19 cellular contexts compared by ENCODE assay signal in the genomic region with DNA sequence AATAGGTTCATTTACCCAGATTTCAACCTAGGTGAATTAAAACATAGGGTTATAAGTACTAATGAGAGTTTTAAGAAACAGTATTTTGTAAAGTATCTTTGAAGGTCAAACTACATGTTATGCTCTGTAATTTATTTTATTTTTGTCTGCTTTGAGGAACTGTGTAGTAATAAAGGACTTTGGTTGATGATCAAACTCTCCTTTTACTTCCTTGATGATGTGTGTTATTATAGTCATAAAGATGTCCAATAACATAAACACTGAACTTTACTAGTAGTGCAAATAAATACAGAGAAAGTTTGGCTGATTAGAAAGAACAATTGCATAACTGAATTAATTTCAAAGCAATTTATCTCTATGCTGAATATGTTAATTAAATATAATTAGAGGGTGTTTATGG. TPM values are rescaled to one million over a fixed set of nuclear protein-coding genes. Genes with fewer than 3 reads are reported as not detected.
A peak's percentile ranks its signal among the peaks of the same experiment; 100 is the strongest.
DNase-seq lines count a peak whose midpoint lies in the region; ATAC-seq, FAIRE-seq and TF ChIP-seq lines count a peak whose summit lies in the region.
"Had no signal": no experiment of that assay in that cellular context is flagged by ENCODE, and none has a peak within 500 bp of the region (broad histone marks: within the 10 kb centered on the region; RNA-seq: fewer than 3 reads in every experiment).

No MANE protein-coding gene starts in this region.

- POLR2A ChIA-PET in HCT116 (lab: Charles Lee) = no interaction called here

- no peaks in the 10 kb centered on the region; a peak in 2 of 4 replicates for H3K9me3 ChIP-seq in HCT116 (ENCODE audit: control insufficient read depth in 1 of 2, insufficient read depth in 1 of 2, low read depth in 1 of 2, low read length in 2 of 2)
- no peaks in the 10 kb centered on the region for H3K9me3 ChIP-seq in small intestine (ENCODE audit: control insufficient read depth, low read depth)
- no peaks in the 10 kb centered on the region for H3K9me3 ChIP-seq in testis
- H3K9me3 ChIP-seq: HAP-1 had no signal

- TF ChIP-seq CTCF in HCT116 (IDR thresholded peaks at IDR 0.05 in 2 of 3, conservative IDR thresholded peaks at IDR 0.05 in 1 of 3; ENCODE audit: borderline replicate concordance in 1 of 3, insufficient read depth in 1 of 3, low read depth in 2 of 3, low read length in 2 of 3) = no peak
- TF ChIP-seq CTCF in fibroblast of villous mesenchyme (IDR thresholded peaks at IDR 0.05; ENCODE audit: insufficient read depth, low read depth, low read length) = no peak
- no peak for TF ChIP-seq CTCF in testis (IDR thresholded peaks at IDR 0.05)

- H3K27me3 ChIP-seq in HCT116 (ENCODE audit: insufficient read depth, low read length) (no peaks in the 10 kb centered on the region), small intestine (ENCODE audit: control insufficient read depth in 2 of 2, insufficient read depth in 2 of 2, low read length in 2 of 2) (no peaks in the 10 kb centered on the region), testis (no peaks in the 10 kb centered on the region)
- H3K27me3 ChIP-seq: BLaER1 treated with 17β-estradiol and CSF1 and Interleukin-3, amounts not matched to agents 10 nM and 100 nM had no signal

- peaks cover 33 to 79% of the 10 kb centered on the region in 2 experiments for H3K4me1 ChIP-seq in HCT116 (ENCODE audit: control insufficient read depth in 1 of 2, insufficient read depth in 2 of 2, low read length in 2 of 2)
- peaks cover 2% of the 10 kb centered on the region in 2 donors for H3K4me1 ChIP-seq in small intestine (ENCODE audit: control insufficient read depth in 2 of 2, insufficient read depth in 1 of 2, low read depth in 1 of 2, low read length in 1 of 2)
- H3K4me1 ChIP-seq in testis = peaks cover 16% of the 10 kb centered on the region
- H3K4me1 ChIP-seq: BLaER1 treated with 17β-estradiol and CSF1 and Interleukin-3, amounts not matched to agents 10 nM and 100 nM had no signal

- H3K9me2 ChIP-seq in HCT116 (ENCODE audit: insufficient read depth) = no peaks in the 10 kb centered on the region

- CTCF ChIA-PET in HCT116 (lab: Charles Lee) = no interaction called here

- peaks cover 0 to 16% of the 10 kb centered on the region in 2 experiments; a peak in 1 of 4 replicates for H3K36me3 ChIP-seq in HCT116 (ENCODE audit: control insufficient read depth in 1 of 2, insufficient read depth in 2 of 2, low read length in 2 of 2)
- H3K36me3 ChIP-seq in small intestine (ENCODE audit: control insufficient read depth in 2 of 2, insufficient read depth in 2 of 2, low read length in 2 of 2) = no peaks in the 10 kb centered on the region
- H3K36me3 ChIP-seq in testis (ENCODE audit: low read depth, missing control alignments) = no peaks in the 10 kb centered on the region
- H3K36me3 ChIP-seq: BLaER1 treated with 17β-estradiol and CSF1 and Interleukin-3, amounts not matched to agents 10 nM and 100 nM; HAP-1 had no signal

- FAIRE-seq in A204.1 (lab: Jason Lieb, UNC) (peak; percentile 40), small intestine (lab: Jason Lieb, UNC) (peak; percentile 95)
- FAIRE-seq: GM12892, H1, HepG2, HTR-8/SVneo had no signal

- no peak for TF ChIP-seq POLR2A in HCT116 (IDR thresholded peaks at IDR 0.05; ENCODE audit: borderline replicate concordance, extremely low read depth, insufficient read depth, insufficient read length)
- TF ChIP-seq POLR2A in testis (IDR thresholded peaks at IDR 0.05) = no peak

- TF ChIP-seq RAD21 in HCT116 (IDR thresholded peaks at IDR 0.05; ENCODE audit: low read depth) = no peak

- H3K4me2 ChIP-seq in HCT116 (ENCODE audit: low read length) = peak overlapping the region; percentile 63; the same call in 1 of the 2 replicates
- H3K4me2 ChIP-seq: BLaER1 treated with 17β-estradiol and CSF1 and Interleukin-3, amounts not matched to agents 10 nM and 100 nM had no signal

- no peaks in the 10 kb centered on the region for H4K20me1 ChIP-seq in HCT116 (ENCODE audit: insufficient read depth)
- H4K20me1 ChIP-seq: BLaER1 treated with 17β-estradiol and CSF1 and Interleukin-3, amounts not matched to agents 10 nM and 100 nM had no signal

- H3K9ac ChIP-seq in HCT116 (ENCODE audit: low read length) = no peak overlapping the region
- H3K9ac ChIP-seq: BLaER1 treated with 17β-estradiol and CSF1 and Interleukin-3, amounts not matched to agents 10 nM and 100 nM had no signal

- DNase-seq in HCT116 (ENCODE audit: low read depth, low spot score) (no peak), fibroblast of villous mesenchyme (ENCODE audit: low read depth) (peak; percentile 50), small intestine (peak; percentile 79), inferior parietal cortex (ENCODE audit: extremely low spot score) (no peak), testis (no peak), NCI-H774 (lab: John Stamatoyannopoulos, UW) (no peak)
- DNase-seq: 8988T; ACHN; CD4-positive, CD25-positive, alpha-beta regulatory T cell; DND-41; GDM1; HFFc6 had no signal

- BruUV-seq in HCT116 (replicated peaks; lab: Mats Ljungman, UMichigan) = no TSS peak

- H3K4me3 ChIP-seq in HCT116 (replicated peaks in 1 of 2; ENCODE audit: low read depth in 1 of 2, low read length in 2 of 2) (no peak overlapping the region), fibroblast of villous mesenchyme (ENCODE audit: low read depth, low read length) (no peak overlapping the region), small intestine (ENCODE audit: low read depth in 1 of 2, low read length in 2 of 2) (no peak overlapping the region), testis (no peak overlapping the region)
- H3K4me3 ChIP-seq: BLaER1 treated with 17β-estradiol and CSF1 and Interleukin-3, amounts not matched to agents 10 nM and 100 nM; HAP-1 had no signal

- ATAC-seq in HCT116 = no peak
- ATAC-seq: HepG2 had no signal

- H3K79me2 ChIP-seq in HCT116 (ENCODE audit: insufficient read depth, low read length) = peaks cover 94% of the 10 kb centered on the region

- RAD21 ChIA-PET in HCT116 (lab: Charles Lee; ENCODE audit: low non-redundant PET in 1 of 2, low total read pairs in 2 of 2, uncharacterized antibody in 2 of 2, unreplicated experiment in 2 of 2) = no interaction called here

- H3K27ac ChIP-seq in HCT116 (ENCODE audit: low read depth, low read length) = peak overlapping the region; percentile 60; the same call in 1 of the 2 replicates
- H3K27ac ChIP-seq in small intestine (ENCODE audit: low read depth in 1 of 2, low read length in 1 of 2) = no peak overlapping the region
- H3K27ac ChIP-seq in testis = no peak overlapping the region
- H3K27ac ChIP-seq: BLaER1 treated with 17β-estradiol and CSF1 and Interleukin-3, amounts not matched to agents 10 nM and 100 nM had no signal

- H2AFZ ChIP-seq in HCT116 (ENCODE audit: low read depth, low read length, poor library complexity, severe bottlenecking) = no peak overlapping the region

- intact Hi-C loops in HCT116 (cut with micrococcal nuclease) (loop anchor here (5.0 kb wide), 1 partner anchor 756 kb away; no protein-coding TSS in a partner anchor), testis (cut with DNase I; ENCODE audit: low total_unique reads) (no loop called here)

TF ChIP-seq in HCT116, 20 proteins besides CTCF, POLR2A, EP300 and RAD21 (continues in another document):
- TF ChIP-seq ZNF274 (IDR thresholded peaks at IDR 0.05; ENCODE audit: low read depth, low read length) (no peak), FOSL1 (IDR thresholded peaks at IDR 0.05; ENCODE audit: low read depth) (no peak), SP1 (IDR thresholded peaks at IDR 0.05; ENCODE audit: low read depth) (no peak), POLR2AphosphoS5 (IDR thresholded peaks at IDR 0.05; ENCODE audit: low read depth, low read length) (no peak)
- TF ChIP-seq, protein P1, sequence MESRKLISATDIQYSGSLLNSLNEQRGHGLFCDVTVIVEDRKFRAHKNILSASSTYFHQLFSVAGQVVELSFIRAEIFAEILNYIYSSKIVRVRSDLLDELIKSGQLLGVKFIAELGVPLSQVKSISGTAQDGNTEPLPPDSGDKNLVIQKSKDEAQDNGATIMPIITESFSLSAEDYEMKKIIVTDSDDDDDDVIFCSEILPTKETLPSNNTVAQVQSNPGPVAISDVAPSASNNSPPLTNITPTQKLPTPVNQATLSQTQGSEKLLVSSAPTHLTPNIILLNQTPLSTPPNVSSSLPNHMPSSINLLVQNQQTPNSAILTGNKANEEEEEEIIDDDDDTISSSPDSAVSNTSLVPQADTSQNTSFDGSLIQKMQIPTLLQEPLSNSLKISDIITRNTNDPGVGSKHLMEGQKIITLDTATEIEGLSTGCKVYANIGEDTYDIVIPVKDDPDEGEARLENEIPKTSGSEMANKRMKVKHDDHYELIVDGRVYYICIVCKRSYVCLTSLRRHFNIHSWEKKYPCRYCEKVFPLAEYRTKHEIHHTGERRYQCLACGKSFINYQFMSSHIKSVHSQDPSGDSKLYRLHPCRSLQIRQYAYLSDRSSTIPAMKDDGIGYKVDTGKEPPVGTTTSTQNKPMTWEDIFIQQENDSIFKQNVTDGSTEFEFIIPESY (IDR thresholded peaks at IDR 0.05; ENCODE audit: extremely low read depth, insufficient replicate concordance, low read length) = no peak
- TF ChIP-seq, protein P2, sequence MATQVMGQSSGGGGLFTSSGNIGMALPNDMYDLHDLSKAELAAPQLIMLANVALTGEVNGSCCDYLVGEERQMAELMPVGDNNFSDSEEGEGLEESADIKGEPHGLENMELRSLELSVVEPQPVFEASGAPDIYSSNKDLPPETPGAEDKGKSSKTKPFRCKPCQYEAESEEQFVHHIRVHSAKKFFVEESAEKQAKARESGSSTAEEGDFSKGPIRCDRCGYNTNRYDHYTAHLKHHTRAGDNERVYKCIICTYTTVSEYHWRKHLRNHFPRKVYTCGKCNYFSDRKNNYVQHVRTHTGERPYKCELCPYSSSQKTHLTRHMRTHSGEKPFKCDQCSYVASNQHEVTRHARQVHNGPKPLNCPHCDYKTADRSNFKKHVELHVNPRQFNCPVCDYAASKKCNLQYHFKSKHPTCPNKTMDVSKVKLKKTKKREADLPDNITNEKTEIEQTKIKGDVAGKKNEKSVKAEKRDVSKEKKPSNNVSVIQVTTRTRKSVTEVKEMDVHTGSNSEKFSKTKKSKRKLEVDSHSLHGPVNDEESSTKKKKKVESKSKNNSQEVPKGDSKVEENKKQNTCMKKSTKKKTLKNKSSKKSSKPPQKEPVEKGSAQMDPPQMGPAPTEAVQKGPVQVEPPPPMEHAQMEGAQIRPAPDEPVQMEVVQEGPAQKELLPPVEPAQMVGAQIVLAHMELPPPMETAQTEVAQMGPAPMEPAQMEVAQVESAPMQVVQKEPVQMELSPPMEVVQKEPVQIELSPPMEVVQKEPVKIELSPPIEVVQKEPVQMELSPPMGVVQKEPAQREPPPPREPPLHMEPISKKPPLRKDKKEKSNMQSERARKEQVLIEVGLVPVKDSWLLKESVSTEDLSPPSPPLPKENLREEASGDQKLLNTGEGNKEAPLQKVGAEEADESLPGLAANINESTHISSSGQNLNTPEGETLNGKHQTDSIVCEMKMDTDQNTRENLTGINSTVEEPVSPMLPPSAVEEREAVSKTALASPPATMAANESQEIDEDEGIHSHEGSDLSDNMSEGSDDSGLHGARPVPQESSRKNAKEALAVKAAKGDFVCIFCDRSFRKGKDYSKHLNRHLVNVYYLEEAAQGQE (IDR thresholded peaks at IDR 0.05; ENCODE audit: low read depth) = no peak

RNA-seq across cellular contexts. Expression of a gene that starts 6.3 kb away (rescaled TPM):
- total RNA-seq in HCT116 (2021; ENCODE audit: unreplicated experiment) (76.0 TPM), fibroblast of villous mesenchyme (53.1 and 118 TPM in 2 replicates), testis (10 to 100 TPM; 78.5 to 90.3 TPM)
- 26.7 and 31.2 TPM in 2 replicates for polyA plus RNA-seq in HCT116 (2012)
- polyA plus RNA-seq in small intestine (10 to 100 TPM in 2 of 3 donors, 1 to 10 TPM in 1; 7.1 to 21.0 (median 16.8) TPM), testis (ENCODE audit: insufficient read depth, low read depth, low replicate concordance) (76.2 TPM)
- total RNA-seq: CD4-positive, CD25-positive, alpha-beta regulatory T cell; HepG2 had no signal
- polyA plus RNA-seq: CD4-positive, CD25-positive, alpha-beta regulatory T cell had no signal

Comparison
In these comparisons a context has a peak if more than half of its experiments do, and no peak if none do; other contexts are left out.
1. DNase-seq: peak in fibroblast of villous mesenchyme (single experiment) and small intestine (single experiment); none in HCT116 (single experiment), inferior parietal cortex (single experiment), testis (single experiment) and NCI-H774 (single experiment).